28 cellular contexts compared by ENCODE assay signal in the genomic region with DNA sequence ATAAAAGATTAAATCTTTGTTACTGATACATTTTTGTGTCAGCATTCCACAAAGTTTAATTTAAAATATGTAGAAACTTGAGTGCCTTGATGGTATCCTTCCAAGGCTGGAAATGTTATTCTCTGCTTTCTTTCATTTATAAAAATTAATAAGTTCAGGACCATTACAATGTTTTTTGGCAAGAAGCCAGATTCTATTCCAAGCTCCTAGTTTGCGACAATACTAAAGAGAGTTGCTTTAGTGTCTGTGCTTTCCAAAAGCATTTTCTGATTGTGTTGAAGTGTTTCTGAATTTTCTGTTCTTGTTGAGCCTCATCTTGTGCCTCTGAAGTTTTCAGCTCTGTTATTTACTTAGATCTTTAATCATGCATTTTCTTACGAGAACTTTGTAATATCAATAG.
"Had no signal": no experiment of that assay in that cellular context is flagged by ENCODE, and none has a peak within 500 bp of the region (broad histone marks: within the 10 kb centered on the region; RNA-seq: fewer than 3 reads in every experiment).

No MANE protein-coding gene starts in this region.

- H3K4me3 Mint-ChIP-seq: activated CD4-positive, alpha-beta T cell treated with anti-CD3 and anti-CD28 coated beads for 36 hours; activated CD8-positive, alpha-beta memory T cell treated with anti-CD3 and anti-CD28 coated beads, Interleukin-2, amount 10 ng/mL, durations not matched to agents 7 days and 5 days; activated CD8-positive, alpha-beta T cell treated with anti-CD3 and anti-CD28 coated beads, Interleukin-2, amount 10 ng/mL, durations not matched to agents 7 days and 5 days; activated naive CD4-positive, alpha-beta T cell treated with anti-CD3 and anti-CD28 coated beads, Interleukin-2, amount 50 U/mL, for 24 hours; activated naive CD8-positive, alpha-beta T cell treated with anti-CD3 and anti-CD28 coated beads, Interleukin-2, amount 50 U/mL, for 24 hours; endodermal cell; immature natural killer cell; nephron; stimulated activated naive B cell treated with anti-CD40 and anti-IgM and Interleukin-4, amounts not matched to agents 10 μg/mL and 1 μg/mL and 100 μg/mL, for 72 hours had no signal

- H3K27ac Mint-ChIP-seq: activated CD4-positive, alpha-beta T cell treated with anti-CD3 and anti-CD28 coated beads for 36 hours; activated CD8-positive, alpha-beta memory T cell treated with anti-CD3 and anti-CD28 coated beads, Interleukin-2, amount 10 ng/mL, durations not matched to agents 7 days and 5 days; activated CD8-positive, alpha-beta T cell treated with anti-CD3 and anti-CD28 coated beads, Interleukin-2, amount 10 ng/mL, durations not matched to agents 7 days and 5 days; activated naive CD4-positive, alpha-beta T cell treated with anti-CD3 and anti-CD28 coated beads, Interleukin-2, amount 50 U/mL, for 24 hours; activated naive CD8-positive, alpha-beta T cell treated with anti-CD3 and anti-CD28 coated beads, Interleukin-2, amount 50 U/mL, for 24 hours; activated T-helper 2 cell treated with anti-CD3 and anti-CD28 coated beads, Interferon-gamma antibody, Interleukin-2, Interleukin-4, amounts not matched to agents 10 μg/mL and 5 μg/mL and 100 μg/mL, durations not matched to agents 14 hours and 24 hours and 36 hours; endodermal cell; immature natural killer cell; nephron; stimulated activated naive B cell treated with anti-CD40 and anti-IgM and Interleukin-4, amounts not matched to agents 10 μg/mL and 1 μg/mL and 100 μg/mL, for 72 hours had no signal

- H3K36me3 ChIP-seq: heart left ventricle, left ventricle myocardium inferior, neutrophil, ovary, prostate gland, stomach, suprapubic skin, tibial artery, upper lobe of right lung had no signal

- H3K4me1 Mint-ChIP-seq: activated CD4-positive, alpha-beta T cell treated with anti-CD3 and anti-CD28 coated beads for 36 hours; activated CD8-positive, alpha-beta memory T cell treated with anti-CD3 and anti-CD28 coated beads, Interleukin-2, amount 10 ng/mL, durations not matched to agents 7 days and 5 days; activated naive CD4-positive, alpha-beta T cell treated with anti-CD3 and anti-CD28 coated beads, Interleukin-2, amount 50 U/mL, for 24 hours; activated naive CD8-positive, alpha-beta T cell treated with anti-CD3 and anti-CD28 coated beads, Interleukin-2, amount 50 U/mL, for 24 hours; endodermal cell; immature natural killer cell; nephron; stimulated activated naive B cell treated with anti-CD40 and anti-IgM and Interleukin-4, amounts not matched to agents 10 μg/mL and 1 μg/mL and 100 μg/mL, for 72 hours had no signal

- H3K4me3 ChIP-seq: heart left ventricle, left ventricle myocardium inferior, lung, ovary, prostate gland, stomach, suprapubic skin, tibial artery, upper lobe of right lung had no signal

- H3K9me3 Mint-ChIP-seq: activated naive CD8-positive, alpha-beta T cell treated with anti-CD3 and anti-CD28 coated beads, Interleukin-2, amount 50 U/mL, for 24 hours; endodermal cell; nephron; stimulated activated naive B cell treated with anti-CD40 and anti-IgM and Interleukin-4, amounts not matched to agents 10 μg/mL and 1 μg/mL and 100 μg/mL, for 72 hours had no signal

- DNase-seq: activated CD4-positive, alpha-beta T cell treated with anti-CD3 and anti-CD28 coated beads for 36 hours; activated CD4-positive, CD25-positive, alpha-beta regulatory T cell; activated CD8-positive, alpha-beta memory T cell treated with anti-CD3 and anti-CD28 coated beads, Interleukin-2, amount 10 ng/mL, durations not matched to agents 7 days and 5 days; activated CD8-positive, alpha-beta T cell treated with anti-CD3 and anti-CD28 coated beads, Interleukin-2, amount 10 ng/mL, durations not matched to agents 7 days and 5 days; activated naive CD8-positive, alpha-beta T cell treated with anti-CD3 and anti-CD28 coated beads, Interleukin-2, amount 50 U/mL, for 24 hours; activated T-cell treated with anti-CD3 and anti-CD28 coated beads, Interleukin-2, amount 50 U/mL, for 48 hours; amygdala; central memory CD4-positive, alpha-beta T cell; endodermal cell; heart left ventricle; hypothalamus; immature natural killer cell; left ventricle myocardium inferior; ovary; stimulated activated CD4-positive, alpha-beta T cell treated with anti-CD3 and anti-CD28 coated beads, Interleukin-15, amount 100 ng/mL, for 24 hours; stimulated activated CD4-positive, alpha-beta T cell treated with anti-CD3 and anti-CD28 coated beads, Interleukin-2, amount 100 ng/mL, for 24 hours; stimulated activated naive B cell treated with anti-CD40 and anti-IgM and Interleukin-4, amounts not matched to agents 10 μg/mL and 1 μg/mL and 100 μg/mL, for 72 hours; stomach; tibial artery; upper lobe of right lung had no signal

- H3K4me1 ChIP-seq: heart left ventricle, left ventricle myocardium inferior, prostate gland, stomach, suprapubic skin, tibial artery, upper lobe of right lung had no signal

- H3K27ac ChIP-seq: heart left ventricle, left ventricle myocardium inferior, neutrophil, ovary, prostate gland, stomach, suprapubic skin, tibial artery, upper lobe of right lung had no signal

- H3K9me3 ChIP-seq: left ventricle myocardium inferior, neutrophil, ovary, prostate gland, stomach, suprapubic skin, tibial artery, upper lobe of right lung had no signal

- H3K27me3 Mint-ChIP-seq: activated CD4-positive, alpha-beta T cell treated with anti-CD3 and anti-CD28 coated beads for 36 hours; activated CD8-positive, alpha-beta memory T cell treated with anti-CD3 and anti-CD28 coated beads, Interleukin-2, amount 10 ng/mL, durations not matched to agents 7 days and 5 days; activated naive CD4-positive, alpha-beta T cell treated with anti-CD3 and anti-CD28 coated beads, Interleukin-2, amount 50 U/mL, for 24 hours; activated naive CD8-positive, alpha-beta T cell treated with anti-CD3 and anti-CD28 coated beads, Interleukin-2, amount 50 U/mL, for 24 hours; stimulated activated naive B cell treated with anti-CD40 and anti-IgM and Interleukin-4, amounts not matched to agents 10 μg/mL and 1 μg/mL and 100 μg/mL, for 72 hours had no signal

- H3K27me3 ChIP-seq: heart left ventricle, neutrophil, ovary, stomach, suprapubic skin, tibial artery, upper lobe of right lung had no signal

- ATAC-seq: activated CD4-positive, alpha-beta T cell treated with anti-CD3 and anti-CD28 coated beads for 36 hours; activated CD8-positive, alpha-beta memory T cell treated with anti-CD3 and anti-CD28 coated beads, Interleukin-2, amount 10 ng/mL, durations not matched to agents 7 days and 5 days; activated CD8-positive, alpha-beta T cell treated with anti-CD3 and anti-CD28 coated beads, Interleukin-2, amount 10 ng/mL, durations not matched to agents 7 days and 5 days; activated naive CD8-positive, alpha-beta T cell treated with anti-CD3 and anti-CD28 coated beads, Interleukin-2, amount 50 U/mL, for 24 hours; esophagus mucosa; heart left ventricle; stimulated activated naive B cell treated with anti-CD40 and anti-IgM and Interleukin-4, amounts not matched to agents 10 μg/mL and 1 μg/mL and 100 μg/mL, for 72 hours; upper lobe of right lung had no signal

- H3K36me3 Mint-ChIP-seq: activated CD8-positive, alpha-beta memory T cell treated with anti-CD3 and anti-CD28 coated beads, Interleukin-2, amount 10 ng/mL, durations not matched to agents 7 days and 5 days; activated naive CD4-positive, alpha-beta T cell treated with anti-CD3 and anti-CD28 coated beads, Interleukin-2, amount 50 U/mL, for 24 hours; immature natural killer cell; stimulated activated naive B cell treated with anti-CD40 and anti-IgM and Interleukin-4, amounts not matched to agents 10 μg/mL and 1 μg/mL and 100 μg/mL, for 72 hours had no signal
